12 cellular contexts compared by ENCODE assay signal in genomic region chr11:104033134-104033533, GRCh38. TPM values are rescaled to one million over a fixed set of nuclear protein-coding genes. Genes with fewer than 3 reads are reported as not detected.
DNase-seq lines count a peak whose midpoint lies in the region; ATAC-seq and TF ChIP-seq lines count a peak whose summit lies in the region.
"Had no signal": no experiment of that assay in that cellular context is flagged by ENCODE, and none has a peak within 500 bp of the region (broad histone marks: within the 10 kb centered on the region; RNA-seq: fewer than 3 reads in every experiment).

No MANE protein-coding gene starts in this region.

- TF ChIP-seq CTCF in fibroblast of the aortic adventitia (IDR thresholded peaks at IDR 0.05; ENCODE audit: insufficient read depth, low read length) (no peak), smooth muscle cell (IDR thresholded peaks at IDR 0.05; ENCODE audit: borderline replicate concordance, insufficient read depth, poor library complexity, severe bottlenecking) (no peak)

- H2AFZ ChIP-seq in GM23248 = no peak overlapping the region
- peak overlapping the region; percentile 28 for H2AFZ ChIP-seq in smooth muscle cell (ENCODE audit: low read depth)

- H3K27ac ChIP-seq in GM23248 (no peak overlapping the region), smooth muscle cell (ENCODE audit: low read depth) (no peak overlapping the region)

- in situ Hi-C loops in GM23248 (cut with MboI) (no loop called here), SK-MEL-5 (cut with HindIII; ENCODE audit: low pct_unique_long_range_greater_than_20kb, low sequenced_read_pairs) (no loop called here)

- H3K9ac ChIP-seq in GM23248 (no peak overlapping the region), smooth muscle cell (ENCODE audit: low read depth) (no peak overlapping the region)

- no peaks in the 10 kb centered on the region for H3K9me2 ChIP-seq in GM23248 (ENCODE audit: insufficient read depth)

- no peak for ATAC-seq in HG02884 (IDR thresholded peaks at IDR 0.05; ENCODE audit: unreplicated experiment)
- no peak for ATAC-seq in GM18861 (IDR thresholded peaks at IDR 0.05; ENCODE audit: unreplicated experiment)
- ATAC-seq: HCT116; stimulated activated naive B cell treated with anti-CD40 and anti-IgM and Interleukin-4, amounts not matched to agents 10 μg/mL and 1 μg/mL and 100 μg/mL, for 72 hours had no signal

- H3F3A ChIP-seq in GM23248 (ENCODE audit: insufficient read depth) (no peaks in the 10 kb centered on the region), smooth muscle cell (ENCODE audit: low read depth) (no peaks in the 10 kb centered on the region)

- H3K9me3 ChIP-seq in GM23248 (ENCODE audit: low read depth) (no peaks in the 10 kb centered on the region), smooth muscle cell (replicated peaks; ENCODE audit: low read depth) (no peaks in the 10 kb centered on the region)

- peaks cover 9% of the 10 kb centered on the region; the same call in 1 of the 2 replicates for H3K4me1 ChIP-seq in GM23248 (ENCODE audit: insufficient read depth)
- H3K4me1 ChIP-seq in smooth muscle cell (ENCODE audit: low read depth) = peaks cover 9% of the 10 kb centered on the region

- H3K79me2 ChIP-seq in GM23248 (ENCODE audit: insufficient read depth) (no peaks in the 10 kb centered on the region), smooth muscle cell (ENCODE audit: low read depth) (no peaks in the 10 kb centered on the region)

- no peaks in the 10 kb centered on the region for H3K36me3 ChIP-seq in GM23248 (ENCODE audit: low read depth)
- no peaks in the 10 kb centered on the region for H3K36me3 ChIP-seq in smooth muscle cell (ENCODE audit: low read depth)

- no peaks in the 10 kb centered on the region for H3K27me3 ChIP-seq in GM23248 (replicated peaks; ENCODE audit: insufficient read depth)
- H3K27me3 ChIP-seq in smooth muscle cell (ENCODE audit: low read depth) = no peaks in the 10 kb centered on the region

- H3K4me2 ChIP-seq in GM23248 (ENCODE audit: unreplicated experiment) (peak overlapping the region; percentile 13), smooth muscle cell (peak overlapping the region; percentile 53)

- H3K4me3 ChIP-seq in GM23248 (no peak overlapping the region), fibroblast of the aortic adventitia (ENCODE audit: low read depth, low read length) (no peak overlapping the region), smooth muscle cell (peak overlapping the region; percentile 12)

- no peaks in the 10 kb centered on the region for H4K20me1 ChIP-seq in GM23248 (ENCODE audit: insufficient read depth)
- H4K20me1 ChIP-seq in smooth muscle cell (ENCODE audit: low read depth) = no peaks in the 10 kb centered on the region

- DNase-seq in GM23248 (peak; percentile 72), SK-MEL-5 (ENCODE audit: low read depth, low spot score) (peak; percentile 58), fibroblast of the aortic adventitia (ENCODE audit: low read depth) (peak; percentile 87), smooth muscle cell (lab: John Stamatoyannopoulos, UW; ENCODE audit: unreplicated experiment) (no peak), NCI-H524 treated with DMSO at 0.1 percent for 48 hours (lab: John Stamatoyannopoulos, UW) (no peak)
- DNase-seq: activated CD8-positive, alpha-beta memory T cell treated with anti-CD3 and anti-CD28 coated beads, Interleukin-2, amount 50 U/mL, for 4 hours; head of caudate nucleus; NCI-H1092; stimulated activated naive B cell treated with anti-CD40 and anti-IgM and Interleukin-4, amounts not matched to agents 10 μg/mL and 1 μg/mL and 100 μg/mL, for 72 hours had no signal

RNA-seq across cellular contexts. Expression of gene DDI1, which starts 3.3 kb away (rescaled TPM):
- not detected in 2 replicates for total RNA-seq in GM23248 (2014; rRNA removed; shearing (Covaris generic))
- polyA plus RNA-seq in GM23248 (2016; fragmentation: Nextera tagmentation; extraction: Ambion mirVana) = not detected in 2 replicates
- total RNA-seq in SK-MEL-5 (2014; rRNA removed; shearing (Covaris generic)) = not detected in 2 replicates
- not detected in 2 replicates for polyA plus RNA-seq in SK-MEL-5 (2015; cell fraction: cytosol; rRNA removed)
- not detected in 2 replicates for polyA plus RNA-seq in SK-MEL-5 (2015; cell fraction: nucleus; rRNA removed)
- not detected in 2 replicates for total RNA-seq in fibroblast of the aortic adventitia (ENCODE audit: low replicate concordance)
- total RNA-seq in smooth muscle cell = not detected in 2 replicates
- polyA plus RNA-seq in smooth muscle cell = not detected in 2 replicates

Comparison
In these comparisons a context has a peak if more than half of its experiments do, and no peak if none do; other contexts are left out.
1. DNase-seq: peak in GM23248 (single experiment), SK-MEL-5 (single experiment) and fibroblast of the aortic adventitia (single experiment); none in smooth muscle cell (single experiment) and NCI-H524 treated with DMSO at 0.1 percent for 48 hours (single experiment).